ENCODE assay signal across 20 cellular contexts in the genomic region with DNA sequence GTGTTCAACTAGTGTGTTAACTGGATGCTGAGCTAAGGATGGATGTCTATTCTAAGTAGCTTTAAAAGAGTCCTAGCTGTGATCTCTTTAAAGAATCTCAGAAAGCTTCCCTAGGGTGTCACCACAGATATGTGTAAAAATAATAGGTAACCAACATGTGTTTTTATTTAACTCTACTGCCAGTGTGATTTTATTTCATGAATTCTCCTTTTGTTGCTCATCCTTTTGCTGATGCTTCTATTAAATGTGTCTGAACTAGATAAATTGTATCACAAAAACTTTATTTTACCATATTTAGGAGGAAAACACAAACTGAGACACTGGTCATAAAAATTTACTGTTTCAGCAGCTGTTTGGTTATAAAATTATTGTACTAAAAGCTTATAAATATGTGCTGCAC.
A peak's percentile ranks its signal among the peaks of the same experiment; 100 is the strongest.
DNase-seq lines count a peak whose midpoint lies in the region.
"Had no signal": no experiment of that assay in that cellular context is flagged by ENCODE, and none has a peak within 500 bp of the region (broad histone marks: within the 10 kb centered on the region; RNA-seq: fewer than 3 reads in every experiment).

No MANE protein-coding gene starts in this region.

- peaks cover 16% of the 10 kb centered on the region for H3K4me1 ChIP-seq in adipocyte (ENCODE audit: control insufficient read depth, insufficient read depth, low read length)
- H3K4me1 ChIP-seq: stomach had no signal

- no peaks in the 10 kb centered on the region for H3K27me3 ChIP-seq in adipocyte (replicated peaks; ENCODE audit: control insufficient read depth, insufficient read depth, low read length)
- H3K27me3 ChIP-seq: stomach, tibial artery had no signal

- DNase-seq in GM04504 (ENCODE audit: low read depth) (peak; percentile 76), adipocyte (ENCODE audit: low read depth) (peak; percentile 48), fibroblast of the conjunctiva (ENCODE audit: low read depth) (peak; percentile 23), smooth muscle cell of the brain vasculature (ENCODE audit: low read depth, low spot score) (peak; percentile 54), COLO668 (lab: John Stamatoyannopoulos, UW; ENCODE audit: unreplicated experiment) (no peak), A172 (ENCODE audit: low spot score) (no peak), anterior cingulate cortex (lab: John Stamatoyannopoulos, UW) (no peak)
- DNase-seq: activated CD4-positive, alpha-beta T cell treated with anti-CD3 and anti-CD28 coated beads, Interleukin-2, amount 50 U/mL, for 1 hour; activated CD8-positive, alpha-beta memory T cell treated with anti-CD3 and anti-CD28 coated beads, Interleukin-2, amount 10 ng/mL, durations not matched to agents 7 days and 5 days; aorta; central memory CD4-positive, alpha-beta T cell; GDM1; islet precursor cell; Karpas-422; midbrain; natural killer cell; NCI-H1930; stomach; T1000; tibial artery had no signal

- H3K9me3 ChIP-seq in adipocyte (ENCODE audit: control insufficient read depth, low read length): peaks cover 3% of the 10 kb centered on the region

- H3K9ac ChIP-seq in adipocyte (ENCODE audit: low read length): no peak overlapping the region

- no peaks in the 10 kb centered on the region for H3K36me3 ChIP-seq in adipocyte (ENCODE audit: control insufficient read depth, insufficient read depth, low read length, severe bottlenecking)
- H3K36me3 ChIP-seq: stomach, tibial artery had no signal

- no peak overlapping the region for H3K4me3 ChIP-seq in adipocyte (ENCODE audit: low read length)
- H3K4me3 ChIP-seq: stomach, tibial artery had no signal

Comparison
In these comparisons a context has a peak if more than half of its experiments do, and no peak if none do; other contexts are left out.
1. DNase-seq: peak in GM04504 (single experiment), adipocyte (single experiment), fibroblast of the conjunctiva (single experiment) and smooth muscle cell of the brain vasculature (single experiment); none in COLO668 (single experiment), A172 (single experiment) and anterior cingulate cortex (0 of 58).